1 cellular context compared by ENCODE assay signal in the genomic region with DNA sequence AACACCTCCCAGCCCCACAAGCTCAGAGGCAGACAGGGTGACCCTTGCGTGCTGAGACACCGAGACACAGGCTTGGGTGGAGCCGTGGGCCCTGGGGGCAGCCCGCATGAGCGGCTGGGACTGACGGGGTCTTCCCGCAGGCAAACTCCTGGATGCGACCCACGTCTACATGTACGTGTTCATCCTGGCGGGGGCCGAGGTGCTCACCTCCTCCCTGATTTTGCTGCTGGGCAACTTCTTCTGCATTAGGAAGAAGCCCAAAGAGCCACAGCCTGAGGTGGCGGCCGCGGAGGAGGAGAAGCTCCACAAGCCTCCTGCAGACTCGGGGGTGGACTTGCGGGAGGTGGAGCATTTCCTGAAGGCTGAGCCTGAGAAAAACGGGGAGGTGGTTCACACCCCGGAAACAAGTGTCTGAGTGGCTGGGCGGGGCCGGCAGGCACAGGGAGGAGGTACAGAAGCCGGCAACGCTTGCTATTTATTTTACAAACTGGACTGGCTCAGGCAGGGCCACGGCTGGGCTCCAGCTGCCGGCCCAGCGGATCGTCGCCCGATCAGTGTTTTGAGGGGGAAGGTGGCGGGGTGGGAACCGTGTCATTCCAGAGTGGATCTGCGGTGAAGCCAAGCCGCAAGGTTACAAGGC.
TF ChIP-seq lines count a peak whose summit lies in the region.

No MANE protein-coding gene starts in this region.

TF ChIP-seq in K562, 482 proteins besides CTCF, POLR2A, EP300 and RAD21 (continued from another document and continues in another):
- peak; percentile 42; the same call in 1 of the 2 replicates for TF ChIP-seq ZBTB7A (IDR thresholded peaks at IDR 0.05; ENCODE audit: borderline replicate concordance, control insufficient read depth, low read depth, low read length)
- TF ChIP-seq ZNF212 (CRISPR knock-in tag; IDR thresholded peaks at IDR 0.05): no peak
- 0 out of 2 replicates have a peak, but pooled peaks have one; percentile 26 for TF ChIP-seq LEF1 (IDR thresholded peaks at IDR 0.05)
- no peak for TF ChIP-seq ZNF609 (CRISPR knock-in tag; IDR thresholded peaks at IDR 0.05; ENCODE audit: borderline replicate concordance)
- no peak for TF ChIP-seq PBX2 (CRISPR knock-in tag; IDR thresholded peaks at IDR 0.05; ENCODE audit: low read depth)
- TF ChIP-seq PBX2 (tag; conservative IDR thresholded peaks at IDR 0.05; ENCODE audit: low read depth): no peak
- TF ChIP-seq, protein P1, sequence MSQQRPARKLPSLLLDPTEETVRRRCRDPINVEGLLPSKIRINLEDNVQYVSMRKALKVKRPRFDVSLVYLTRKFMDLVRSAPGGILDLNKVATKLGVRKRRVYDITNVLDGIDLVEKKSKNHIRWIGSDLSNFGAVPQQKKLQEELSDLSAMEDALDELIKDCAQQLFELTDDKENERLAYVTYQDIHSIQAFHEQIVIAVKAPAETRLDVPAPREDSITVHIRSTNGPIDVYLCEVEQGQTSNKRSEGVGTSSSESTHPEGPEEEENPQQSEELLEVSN (IDR thresholded peaks at IDR 0.05; ENCODE audit: borderline replicate concordance in 1 of 2, extremely low read depth in 1 of 2, insufficient read depth in 1 of 2, insufficient read length in 1 of 2, low read depth in 1 of 2, low read length in 1 of 2, poor library complexity in 1 of 2, severe bottlenecking in 1 of 2): no peak
- TF ChIP-seq ETV5 (CRISPR knock-in tag; IDR thresholded peaks at IDR 0.05; ENCODE audit: low read depth): peak; percentile 89
- peak; percentile 82 for TF ChIP-seq KDM5B (IDR thresholded peaks at IDR 0.05; ENCODE audit: insufficient replicate concordance, low read depth, low read length)
- no peak for TF ChIP-seq MECOM (CRISPR knock-in tag; IDR thresholded peaks at IDR 0.05)
- TF ChIP-seq, protein P2, sequence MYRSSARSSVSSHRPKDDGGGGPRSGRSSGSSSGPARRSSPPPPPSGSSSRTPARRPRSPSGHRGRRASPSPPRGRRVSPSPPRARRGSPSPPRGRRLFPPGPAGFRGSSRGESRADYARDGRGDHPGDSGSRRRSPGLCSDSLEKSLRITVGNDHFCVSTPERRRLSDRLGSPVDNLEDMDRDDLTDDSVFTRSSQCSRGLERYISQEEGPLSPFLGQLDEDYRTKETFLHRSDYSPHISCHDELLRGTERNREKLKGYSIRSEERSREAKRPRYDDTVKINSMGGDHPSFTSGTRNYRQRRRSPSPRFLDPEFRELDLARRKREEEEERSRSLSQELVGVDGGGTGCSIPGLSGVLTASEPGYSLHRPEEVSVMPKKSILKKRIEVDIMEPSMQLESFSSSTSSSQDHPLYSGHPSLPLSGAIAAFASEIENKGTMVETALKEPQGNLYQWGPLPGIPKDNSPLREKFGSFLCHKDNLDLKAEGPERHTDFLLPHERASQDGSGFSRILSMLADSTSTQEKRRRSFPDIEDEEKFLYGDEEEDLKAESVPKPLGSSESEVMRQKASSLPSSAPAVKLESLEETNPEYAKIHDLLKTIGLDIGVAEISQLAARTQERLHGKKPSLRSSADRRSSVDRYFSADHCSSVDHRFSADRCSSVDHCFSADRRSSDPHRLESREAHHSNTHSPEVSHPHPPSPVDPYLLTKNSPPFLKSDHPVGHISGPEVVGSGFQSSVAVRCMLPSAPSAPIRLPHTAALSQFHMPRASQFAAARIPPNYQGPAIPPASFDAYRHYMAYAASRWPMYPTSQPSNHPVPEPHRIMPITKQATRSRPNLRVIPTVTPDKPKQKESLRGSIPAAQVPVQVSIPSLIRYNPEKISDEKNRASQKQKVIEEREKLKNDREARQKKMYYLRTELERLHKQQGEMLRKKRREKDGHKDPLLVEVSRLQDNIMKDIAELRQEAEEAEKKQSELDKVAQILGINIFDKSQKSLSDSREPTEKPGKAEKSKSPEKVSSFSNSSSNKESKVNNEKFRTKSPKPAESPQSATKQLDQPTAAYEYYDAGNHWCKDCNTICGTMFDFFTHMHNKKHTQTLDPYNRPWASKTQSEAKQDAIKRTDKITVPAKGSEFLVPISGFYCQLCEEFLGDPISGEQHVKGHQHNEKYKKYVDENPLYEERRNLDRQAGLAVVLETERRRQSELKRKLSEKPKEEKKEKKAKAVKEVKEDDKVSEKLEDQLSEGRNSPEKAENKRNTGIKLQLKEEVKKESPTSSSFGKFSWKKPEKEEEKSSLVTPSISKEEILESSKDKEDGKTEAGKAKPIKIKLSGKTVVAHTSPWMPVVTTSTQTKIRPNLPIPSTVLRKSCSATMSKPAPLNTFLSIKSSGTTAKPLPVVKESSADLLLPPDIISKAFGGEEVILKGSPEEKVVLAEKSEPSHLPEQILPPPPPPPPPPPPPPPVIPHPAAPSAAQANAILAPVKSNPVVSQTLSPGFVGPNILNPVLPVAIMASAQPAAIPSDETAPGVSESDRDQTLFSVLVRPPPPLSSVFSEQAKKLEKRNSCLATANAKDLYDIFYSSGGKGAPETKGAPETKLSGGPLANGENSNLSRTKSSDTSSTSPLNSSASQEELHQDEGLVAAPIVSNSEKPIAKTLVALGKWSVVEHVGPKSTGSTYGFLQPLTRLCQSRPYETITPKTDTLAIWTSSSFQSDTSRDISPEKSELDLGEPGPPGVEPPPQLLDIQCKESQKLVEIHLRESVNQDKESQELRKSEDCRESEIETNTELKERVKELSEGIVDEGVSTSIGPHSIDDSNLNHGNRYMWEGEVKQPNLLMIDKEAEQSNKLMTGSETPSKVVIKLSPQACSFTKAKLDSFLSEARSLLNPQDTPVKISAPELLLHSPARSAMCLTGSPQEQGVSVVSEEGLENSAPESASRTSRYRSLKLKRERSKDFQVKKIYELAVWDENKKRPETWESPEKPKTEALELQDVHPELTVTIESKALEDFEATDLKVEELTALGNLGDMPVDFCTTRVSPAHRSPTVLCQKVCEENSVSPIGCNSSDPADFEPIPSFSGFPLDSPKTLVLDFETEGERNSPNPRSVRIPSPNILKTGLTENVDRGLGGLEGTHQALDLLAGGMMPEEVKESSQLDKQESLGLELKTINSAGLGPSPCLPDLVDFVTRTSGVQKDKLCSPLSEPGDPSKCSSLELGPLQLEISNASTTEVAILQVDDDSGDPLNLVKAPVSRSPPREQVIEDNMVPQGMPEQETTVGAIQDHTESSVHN (IDR thresholded peaks at IDR 0.05; ENCODE audit: borderline replicate concordance in 1 of 2, low read depth in 1 of 2): no peak
- TF ChIP-seq SIRT6 (IDR thresholded peaks at IDR 0.05; ENCODE audit: low read depth, low read length): no peak
- TF ChIP-seq MED1 (CRISPR knock-in tag; IDR thresholded peaks at IDR 0.05; ENCODE audit: borderline replicate concordance): no peak
- TF ChIP-seq KAT7 (CRISPR knock-in tag; IDR thresholded peaks at IDR 0.05; ENCODE audit: borderline replicate concordance): no peak
- TF ChIP-seq MIER1 (IDR thresholded peaks at IDR 0.05; ENCODE audit: low read depth): 0 out of 2 replicates have a peak, but pooled peaks have one; percentile 38
- TF ChIP-seq ZKSCAN3 (CRISPR knock-in tag; IDR thresholded peaks at IDR 0.05): no peak
- no peak for TF ChIP-seq POU5F1 (IDR thresholded peaks at IDR 0.05; ENCODE audit: borderline replicate concordance, low read depth, low read length, partially characterized antibody)
- TF ChIP-seq ZC3H11A (IDR thresholded peaks at IDR 0.05; ENCODE audit: low read depth, low read length): no peak
- no peak for TF ChIP-seq ZFP36 (IDR thresholded peaks at IDR 0.05; ENCODE audit: low read depth, low read length, partially characterized antibody)
- TF ChIP-seq HDAC2 (IDR thresholded peaks at IDR 0.05): peak; percentile 72; the same call in 1 of the 2 replicates
- no peak for TF ChIP-seq RNF2 (IDR thresholded peaks at IDR 0.05)
- TF ChIP-seq MTF1 (CRISPR knock-in tag; IDR thresholded peaks at IDR 0.05; ENCODE audit: borderline replicate concordance): no peak
- peak; percentile 69; the same call in 1 of the 2 replicates for TF ChIP-seq L3MBTL2 (IDR thresholded peaks at IDR 0.05)
- TF ChIP-seq ZNF121 (CRISPR knock-in tag; conservative IDR thresholded peaks at IDR 0.05): no peak
- no peak for TF ChIP-seq ZNF717 (CRISPR knock-in tag; IDR thresholded peaks at IDR 0.05)
- TF ChIP-seq, protein P3, sequence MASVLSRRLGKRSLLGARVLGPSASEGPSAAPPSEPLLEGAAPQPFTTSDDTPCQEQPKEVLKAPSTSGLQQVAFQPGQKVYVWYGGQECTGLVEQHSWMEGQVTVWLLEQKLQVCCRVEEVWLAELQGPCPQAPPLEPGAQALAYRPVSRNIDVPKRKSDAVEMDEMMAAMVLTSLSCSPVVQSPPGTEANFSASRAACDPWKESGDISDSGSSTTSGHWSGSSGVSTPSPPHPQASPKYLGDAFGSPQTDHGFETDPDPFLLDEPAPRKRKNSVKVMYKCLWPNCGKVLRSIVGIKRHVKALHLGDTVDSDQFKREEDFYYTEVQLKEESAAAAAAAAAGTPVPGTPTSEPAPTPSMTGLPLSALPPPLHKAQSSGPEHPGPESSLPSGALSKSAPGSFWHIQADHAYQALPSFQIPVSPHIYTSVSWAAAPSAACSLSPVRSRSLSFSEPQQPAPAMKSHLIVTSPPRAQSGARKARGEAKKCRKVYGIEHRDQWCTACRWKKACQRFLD (CRISPR knock-in tag; IDR thresholded peaks at IDR 0.05): no peak; the same call in 1 of the 2 replicates
- no peak for TF ChIP-seq MEF2A (IDR thresholded peaks at IDR 0.05; ENCODE audit: control insufficient read depth, low read depth, low read length)
- TF ChIP-seq POLR2AphosphoS2 (IDR thresholded peaks at IDR 0.05; ENCODE audit: low read length): 0 out of 2 replicates have a peak, but pooled peaks have one; percentile 58
- no peak for TF ChIP-seq CREB3L1 (IDR thresholded peaks at IDR 0.05; ENCODE audit: borderline replicate concordance, low read depth)
- TF ChIP-seq ELF1 (tag; IDR thresholded peaks at IDR 0.05): peak; percentile 72; the same call in 1 of the 2 replicates
